17 cellular contexts compared by ENCODE assay signal in genomic region chr3:29275309-29275708, GRCh38. TPM values are rescaled to one million over a fixed set of nuclear protein-coding genes. Genes with fewer than 3 reads are reported as not detected.
DNase-seq lines count a peak whose midpoint lies in the region; ATAC-seq, FAIRE-seq and TF ChIP-seq lines count a peak whose summit lies in the region.
"Had no signal": no experiment of that assay in that cellular context is flagged by ENCODE, and none has a peak within 500 bp of the region (broad histone marks: within the 10 kb centered on the region; RNA-seq: fewer than 3 reads in every experiment).

No MANE protein-coding gene starts in this region.

- H3K79me2 ChIP-seq in endothelial cell of umbilical vein (ENCODE audit: control insufficient read depth, insufficient read depth, low read length), result no peaks in the 10 kb centered on the region

- CTCF ChIA-PET in endothelial cell of umbilical vein (lab: Charles Lee), result interaction anchor here (1.3 kb wide), 1 partner anchor 359 kb away, joined by 3 read pairs; no protein-coding TSS in a partner anchor
- CTCF ChIA-PET in activated CD4-positive, alpha-beta memory T cell treated with anti-CD3 and anti-CD28 coated beads, Interleukin-2, amount 10 ng/mL, durations not matched to agents 7 days and 5 days (lab: Charles Lee), result no interaction called here

- dilution Hi-C loops in endothelial cell of umbilical vein (cut with MboI; ENCODE audit: extremely low pct_ligation_motif_present, low sequenced_read_pairs), result no loop called here

- H3K27ac ChIP-seq in right atrium auricular region (no peak overlapping the region), endothelial cell of umbilical vein (ENCODE audit: insufficient read depth, low read depth, low read length) (no peak overlapping the region), uterus (no peak overlapping the region)
- H3K27ac ChIP-seq: A549, HL-60, pancreas had no signal

- peak overlapping the region; percentile 33 for H2AFZ ChIP-seq in endothelial cell of umbilical vein (ENCODE audit: low read depth, low read length)

- BruUV-seq in endothelial cell of umbilical vein (replicated peaks; lab: Mats Ljungman, UMichigan), result no TSS peak

- TF ChIP-seq POLR2A in endothelial cell of umbilical vein (IDR thresholded peaks at IDR 0.05; ENCODE audit: low read depth, low read length), result no peak
- TF ChIP-seq POLR2A in uterus (IDR thresholded peaks at IDR 0.05), result no peak

- H3K27me3 ChIP-seq in right atrium auricular region (no peaks in the 10 kb centered on the region), endothelial cell of umbilical vein (ENCODE audit: control insufficient read depth in 2 of 2, insufficient read depth in 2 of 2, low read length in 2 of 2) (no peaks in the 10 kb centered on the region), uterus (no peaks in the 10 kb centered on the region)
- H3K27me3 ChIP-seq: pancreas had no signal

- no peaks in the 10 kb centered on the region for H3K9me3 ChIP-seq in right atrium auricular region
- no peaks in the 10 kb centered on the region for H3K9me3 ChIP-seq in endothelial cell of umbilical vein (replicated peaks; ENCODE audit: control insufficient read depth, insufficient read depth, low read length)
- no peaks in the 10 kb centered on the region for H3K9me3 ChIP-seq in uterus
- H3K9me3 ChIP-seq: A549, pancreas had no signal

- H3K9ac ChIP-seq in endothelial cell of umbilical vein (replicated peaks; ENCODE audit: extremely low read depth, insufficient read depth, low read length), result no peak overlapping the region

- POLR2A ChIA-PET in endothelial cell of umbilical vein (lab: Charles Lee), result no interaction called here
- POLR2A ChIA-PET in activated CD4-positive, alpha-beta memory T cell treated with anti-CD3 and anti-CD28 coated beads, Interleukin-2, amount 10 ng/mL, durations not matched to agents 7 days and 5 days (lab: Charles Lee), result no interaction called here

- no peaks in the 10 kb centered on the region for H3K9me1 ChIP-seq in endothelial cell of umbilical vein (replicated peaks; ENCODE audit: control insufficient read depth, extremely low read depth, insufficient read depth, low read length)

- no peaks in the 10 kb centered on the region for H3K36me3 Mint-ChIP-seq in activated CD4-positive, alpha-beta memory T cell treated with anti-CD3 and anti-CD28 coated beads, Interleukin-2, amount 10 ng/mL, durations not matched to agents 7 days and 5 days (ENCODE audit: low read depth)

- no peak overlapping the region for H3K4me2 ChIP-seq in endothelial cell of umbilical vein (ENCODE audit: insufficient read depth, low read length)
- H3K4me2 ChIP-seq: A549 had no signal

- FAIRE-seq in endothelial cell of umbilical vein (lab: Jason Lieb, UNC), result no peak
- FAIRE-seq: RCC 7860 had no signal

- H3K4me1 ChIP-seq in right atrium auricular region (peaks cover 0 to 27% of the 10 kb centered on the region in 2 donors), endothelial cell of umbilical vein (ENCODE audit: control insufficient read depth, extremely low read depth, insufficient read depth, low read length) (peaks cover 19% of the 10 kb centered on the region), uterus (peaks cover 0 to 6% of the 10 kb centered on the region in 2 donors)

- peaks cover 8% of the 10 kb centered on the region for H3K4me1 Mint-ChIP-seq in activated CD4-positive, alpha-beta memory T cell treated with anti-CD3 and anti-CD28 coated beads, Interleukin-2, amount 10 ng/mL, durations not matched to agents 7 days and 5 days

- no peak for TF ChIP-seq CTCF in right atrium auricular region (IDR thresholded peaks at IDR 0.05)
- no peak for TF ChIP-seq CTCF in endothelial cell of umbilical vein (IDR thresholded peaks at IDR 0.05; ENCODE audit: extremely low read depth in 1 of 2, insufficient read depth in 1 of 2, low read depth in 1 of 2, low read length in 2 of 2)
- no peak for TF ChIP-seq CTCF in uterus (IDR thresholded peaks at IDR 0.05)

- H3K36me3 ChIP-seq in right atrium auricular region (no peaks in the 10 kb centered on the region), endothelial cell of umbilical vein (ENCODE audit: control insufficient read depth in 2 of 2, extremely low read depth in 1 of 2, insufficient read depth in 2 of 2, low read length in 2 of 2) (no peaks in the 10 kb centered on the region), uterus (no peaks in the 10 kb centered on the region)
- H3K36me3 ChIP-seq: pancreas had no signal

- DNase-seq in Right ventricle myocardium inferior (ENCODE audit: missing footprints) (peak; percentile 71), right atrium auricular region (ENCODE audit: low spot score) (no peak), endothelial cell of umbilical vein (ENCODE audit: low read depth, low spot score) (no peak), left colon (peak; percentile 6 to 59), uterus (peak; percentile 25)
- no peak for DNase-seq in activated CD4-positive, alpha-beta memory T cell treated with anti-CD3 and anti-CD28 coated beads, Interleukin-2, amount 10 ng/mL, durations not matched to agents 7 days and 5 days
- DNase-seq: activated naive CD4-positive, alpha-beta T cell treated with anti-CD3 and anti-CD28 coated beads, Interleukin-2, amount 50 U/mL, for 16 hours; islet precursor cell; Karpas-422; NCI-H524 treated with DMSO at 0.1 percent for 48 hours; pancreas; substantia nigra had no signal

- H4K20me1 ChIP-seq in endothelial cell of umbilical vein (replicated peaks; ENCODE audit: control insufficient read depth, extremely low read depth, insufficient read depth, low read length), result no peaks in the 10 kb centered on the region

- H3K4me3 ChIP-seq in right atrium auricular region (no peak overlapping the region), endothelial cell of umbilical vein (replicated peaks in 1 of 3; ENCODE audit: insufficient read depth in 1 of 3, low read depth in 1 of 3, low read length in 3 of 3) (no peak overlapping the region), uterus (no peak overlapping the region)
- H3K4me3 ChIP-seq: A549, pancreas had no signal

- intact Hi-C loops in Right ventricle myocardium inferior (cut with DNase I), result loop anchor here (5.0 kb wide), 1 partner anchor 358 kb away; no protein-coding TSS in a partner anchor
- intact Hi-C loops in endothelial cell of umbilical vein (cut with micrococcal nuclease), result no loop called here
- intact Hi-C loops in left colon (cut with DNase I, micrococcal nuclease), result loop anchor here in 1 of 2 donors (10.0 kb wide), 1 partner anchor 489 kb away; no protein-coding TSS in a partner anchor
- intact Hi-C loops in uterus (cut with DNase I; ENCODE audit: low total_unique reads), result no loop called here

- H3K9me3 Mint-ChIP-seq in activated CD4-positive, alpha-beta memory T cell treated with anti-CD3 and anti-CD28 coated beads, Interleukin-2, amount 10 ng/mL, durations not matched to agents 7 days and 5 days, result no peaks in the 10 kb centered on the region

- no peak overlapping the region for H3K4me3 Mint-ChIP-seq in activated CD4-positive, alpha-beta memory T cell treated with anti-CD3 and anti-CD28 coated beads, Interleukin-2, amount 10 ng/mL, durations not matched to agents 7 days and 5 days

- ATAC-seq in Right ventricle myocardium inferior, result peak; percentile 47
- ATAC-seq in left colon, result no peak
- ATAC-seq in GM18519 (IDR thresholded peaks at IDR 0.05; ENCODE audit: low FRiP score, unreplicated experiment), result no peak
- ATAC-seq in HG03469 (IDR thresholded peaks at IDR 0.05; ENCODE audit: unreplicated experiment), result no peak
- ATAC-seq: A549, pancreas had no signal

- no peak overlapping the region for H3K27ac Mint-ChIP-seq in activated CD4-positive, alpha-beta memory T cell treated with anti-CD3 and anti-CD28 coated beads, Interleukin-2, amount 10 ng/mL, durations not matched to agents 7 days and 5 days

- peaks cover 2% of the 10 kb centered on the region for H3K27me3 Mint-ChIP-seq in activated CD4-positive, alpha-beta memory T cell treated with anti-CD3 and anti-CD28 coated beads, Interleukin-2, amount 10 ng/mL, durations not matched to agents 7 days and 5 days

TF ChIP-seq in endothelial cell of umbilical vein, 7 proteins besides CTCF, POLR2A, EP300 and RAD21:
- TF ChIP-seq JUN (IDR thresholded peaks at IDR 0.05; ENCODE audit: borderline replicate concordance, insufficient read depth, insufficient read length, low read depth) (no peak), MAX (IDR thresholded peaks at IDR 0.05; ENCODE audit: insufficient read depth, insufficient read length) (no peak), POLR2AphosphoS5 (IDR thresholded peaks at IDR 0.05; ENCODE audit: insufficient read depth, low read depth, low read length) (no peak), EZH2 (IDR thresholded peaks at IDR 0.05; ENCODE audit: borderline replicate concordance, low read depth, low read length, severe bottlenecking) (no peak), FOS (IDR thresholded peaks at IDR 0.05; ENCODE audit: borderline replicate concordance, insufficient read depth, low read length) (no peak), MYC (IDR thresholded peaks at IDR 0.05; ENCODE audit: low read depth, low read length) (no peak), GATA2 (IDR thresholded peaks at IDR 0.05; ENCODE audit: insufficient read depth, insufficient read length, low read depth, low read length) (no peak)

RNA-seq across cellular contexts. Expression of gene RBMS3, which starts 5.6 kb away (rescaled TPM):
- total RNA-seq in Right ventricle myocardium inferior, result 32.7 TPM
- total RNA-seq in right atrium auricular region, result 10 to 100 TPM; 27.3 to 51.4 TPM
- 37.3 and 42.3 TPM in 2 replicates for total RNA-seq in endothelial cell of umbilical vein
- polyA plus RNA-seq in endothelial cell of umbilical vein, result 13.6 and 16.3 TPM in 2 replicates
- 11.4 and 11.9 TPM in 2 replicates for polyA plus RNA-seq in endothelial cell of umbilical vein (2011; cell fraction: cytosol; rRNA removed)
- polyA plus RNA-seq in endothelial cell of umbilical vein (2011; cell fraction: nucleus; rRNA removed), result 42.3 and 46.1 TPM in 2 replicates
- 8.2 and 10.2 TPM in 2 replicates for polyA plus RNA-seq in endothelial cell of umbilical vein (2012)
- 95.1 and 103 TPM in 2 replicates for polyA minus RNA-seq in endothelial cell of umbilical vein
- polyA minus RNA-seq in endothelial cell of umbilical vein (2011; cell fraction: cytosol; rRNA and poly(A)+ RNA removed), result 7.3 TPM
- polyA minus RNA-seq in endothelial cell of umbilical vein (2011; cell fraction: nucleus; rRNA and poly(A)+ RNA removed), result 142 and 159 TPM in 2 replicates
- total RNA-seq in left colon, result 10 to 100 TPM in 1 of 2 donors, 1 to 10 TPM in 1; 7.1 to 11.5 TPM
- total RNA-seq in uterus, result 100 to 1,000 TPM in 1 of 4 donors, 10 to 100 TPM in 3; 45.9 to 113 (median 75.4) TPM
- total RNA-seq in activated CD4-positive, alpha-beta memory T cell treated with anti-CD3 and anti-CD28 coated beads, Interleukin-2, amount 10 ng/mL, durations not matched to agents 7 days and 5 days, result under 1 TPM; 0.38 to 0.63 TPM

Comparison
In these comparisons a context has a peak if more than half of its experiments do, and no peak if none do; other contexts are left out.
1. DNase-seq: peak in Right ventricle myocardium inferior (single experiment), left colon (2 of 2) and uterus (2 of 2); none in right atrium auricular region (single experiment), endothelial cell of umbilical vein (single experiment) and activated CD4-positive, alpha-beta memory T cell treated with anti-CD3 and anti-CD28 coated beads, Interleukin-2, amount 10 ng/mL, durations not matched to agents 7 days and 5 days (single experiment).
2. RNA of gene RBMS3, which starts 5.6 kb away (total RNA-seq): 45.9 to 113 TPM in uterus, 27.3 to 51.4 TPM in right atrium auricular region, 37.3 to 42.3 TPM in endothelial cell of umbilical vein, 32.7 TPM in Right ventricle myocardium inferior (single experiment) and 7.1 to 11.5 TPM in left colon; 0.38 to 0.63 TPM in activated CD4-positive, alpha-beta memory T cell treated with anti-CD3 and anti-CD28 coated beads, Interleukin-2, amount 10 ng/mL, durations not matched to agents 7 days and 5 days; every median in the first group is over 4 times any median in the second.